In genomic region chr1:15584489-15585363, GRCh38 we compare ENCODE assay signal across 8 cellular contexts. TPM values are rescaled to one million over a fixed set of nuclear protein-coding genes. Genes with fewer than 3 reads are reported as not detected.
DNase-seq lines count a peak whose midpoint lies in the region; ATAC-seq and TF ChIP-seq lines count a peak whose summit lies in the region.

AGMAT (minus strand) TSS chr1:15585051; CDS start chr1:15584967, 84 bp downstream.

- TF ChIP-seq POLR2A in NB4 (IDR thresholded peaks at IDR 0.05; ENCODE audit: extremely low read depth, insufficient read length), result no peak
- TF ChIP-seq POLR2A in esophagus squamous epithelium (IDR thresholded peaks at IDR 0.05), result no peak
- no peak for TF ChIP-seq POLR2A in upper lobe of left lung (IDR thresholded peaks at IDR 0.05)

- H3K18ac ChIP-seq in neuronal stem cell (ENCODE audit: low read length), result peak within 1 kb of the TSS; percentile 95

- no peak for TF ChIP-seq EP300 in upper lobe of left lung (IDR thresholded peaks at IDR 0.05)

- 6% methylated on average over 8 of the region's 68 CpGs; no CpG with 5 or more reads in 1 of the 2 donors for WGBS in esophagus squamous epithelium, 2 donors
- no CpG with 5 or more reads among the region's 68 CpGs for WGBS in neuronal stem cell (ENCODE audit: extremely low coverage in 2 of 2, insufficient read length in 2 of 2, insufficient replicate concordance in 1 of 2), 2 donors
- WGBS in upper lobe of left lung, 2 donors, result 2 to 7% methylated on average over 14 to 19 of the region's 68 CpGs

- POLR2A ChIA-PET in BJ (lab: Charles Lee), result no interaction called here

- H4K91ac ChIP-seq in neuronal stem cell (ENCODE audit: low read depth, low read length, poor library complexity), result peak within 1 kb of the TSS; percentile 38

- H2BK120ac ChIP-seq in neuronal stem cell (ENCODE audit: low read depth, low read length), result peak within 1 kb of the TSS; percentile 61

- DNase-seq in BJ (ENCODE audit: low read depth), result no peak
- DNase-seq in NB4 (ENCODE audit: low read depth), result peak; percentile 79
- DNase-seq in activated T-cell treated with anti-CD3 and anti-CD28 coated beads for 1 hour (ENCODE audit: low read depth), result peak; percentile 35
- no peak for DNase-seq in esophagus squamous epithelium (lab: John Stamatoyannopoulos, UW)
- DNase-seq in neuronal stem cell (ENCODE audit: low spot score), result no peak
- DNase-seq in upper lobe of left lung, result peak in 1 of 2 donors; percentile 90
- DNase-seq in NCI-H1436 (lab: John Stamatoyannopoulos, UW), result no peak

- peak; percentile 73 for ATAC-seq in GM19372 (IDR thresholded peaks at IDR 0.05; ENCODE audit: low read depth, unreplicated experiment)
- peak; percentile 19 to 83 for ATAC-seq in upper lobe of left lung (ENCODE audit: low FRiP score in 2 of 2)

- H3K9me3 ChIP-seq in esophagus squamous epithelium (no peaks in the 10 kb centered on the region), neuronal stem cell (replicated peaks in 1 of 2; ENCODE audit: control insufficient read depth in 2 of 2, insufficient read depth in 1 of 2, low read depth in 1 of 2, low read length in 2 of 2) (no peaks in the 10 kb centered on the region), upper lobe of left lung (no peaks in the 10 kb centered on the region)

- no peak within 1 kb of the TSS for H2BK12ac ChIP-seq in neuronal stem cell (ENCODE audit: low read length)

- H3K27me3 ChIP-seq in BJ (ENCODE audit: control insufficient read depth, insufficient read depth, low read length) (no peaks in the 10 kb centered on the region), esophagus squamous epithelium (peaks cover 0 to 23% (median 0%) of the 10 kb centered on the region in 4 donors), neuronal stem cell (ENCODE audit: control insufficient read depth in 3 of 3, insufficient read depth in 3 of 3, low read depth in 1 of 3, low read length in 3 of 3) (peaks cover 0 to 10% (median 0%) of the 10 kb centered on the region in 3 experiments), upper lobe of left lung (no peaks in the 10 kb centered on the region)

- peak within 1 kb of the TSS; percentile 85 for H2BK15ac ChIP-seq in neuronal stem cell (ENCODE audit: low read length)

- H2AFZ ChIP-seq in neuronal stem cell (ENCODE audit: low read length), result peak within 1 kb of the TSS; percentile 94

- H3K4me2 ChIP-seq in neuronal stem cell (ENCODE audit: insufficient read depth, low read length, poor library complexity, severe bottlenecking), result peak within 1 kb of the TSS; percentile 80

- no peak within 1 kb of the TSS for H2AK5ac ChIP-seq in neuronal stem cell (ENCODE audit: low read depth, low read length)

- no peak within 1 kb of the TSS for H4K8ac ChIP-seq in neuronal stem cell (ENCODE audit: low read depth, low read length)

- no peak within 1 kb of the TSS for H3K4ac ChIP-seq in neuronal stem cell (ENCODE audit: low read length)

- H3K4me1 ChIP-seq in esophagus squamous epithelium (peaks cover 4 to 21% (median 10%) of the 10 kb centered on the region in 3 donors), neuronal stem cell (ENCODE audit: control insufficient read depth in 2 of 2, insufficient read depth in 1 of 2, low read depth in 1 of 2, low read length in 2 of 2) (peaks cover 2 to 3% of the 10 kb centered on the region in 2 donors), upper lobe of left lung (peaks cover 7 to 16% (median 12%) of the 10 kb centered on the region in 4 donors)

- H3K23ac ChIP-seq in neuronal stem cell (ENCODE audit: low read depth, low read length, poor library complexity), result peak within 1 kb of the TSS; percentile 3

- TF ChIP-seq CTCF in BJ (IDR thresholded peaks at IDR 0.05; ENCODE audit: insufficient read depth, low read depth, low read length) (peak; percentile 49), NB4 (IDR thresholded peaks at IDR 0.05; ENCODE audit: low read depth, low read length) (peak; percentile 36), esophagus squamous epithelium (IDR thresholded peaks at IDR 0.05) (peak in 3 of 6 experiments; percentile 16 to 36 (median 17)), upper lobe of left lung (IDR thresholded peaks at IDR 0.05) (peak in 2 of 6 experiments; percentile 14 to 37)

- peak within 1 kb of the TSS; percentile 40 for H3K4me3 ChIP-seq in BJ (ENCODE audit: low read depth, low read length)
- H3K4me3 ChIP-seq in NB4 (ENCODE audit: low read depth, low read length), result peak within 1 kb of the TSS; percentile 43
- peak within 1 kb of the TSS; percentile 43 to 68 (median 51) for H3K4me3 ChIP-seq in esophagus squamous epithelium
- peak within 1 kb of the TSS; percentile 38 to 79 for H3K4me3 ChIP-seq in neuronal stem cell (ENCODE audit: low read length in 2 of 2)
- peak within 1 kb of the TSS; percentile 1 to 52 (median 44) for H3K4me3 ChIP-seq in upper lobe of left lung

- H2BK5ac ChIP-seq in neuronal stem cell (ENCODE audit: low read length), result no peak within 1 kb of the TSS

- intact Hi-C loops in esophagus squamous epithelium (cut with DNase I), result no loop called here

- peak within 1 kb of the TSS; percentile 94 for H3K14ac ChIP-seq in neuronal stem cell (ENCODE audit: low read length)

- H3K27ac ChIP-seq in esophagus squamous epithelium (peak within 1 kb of the TSS in 3 of 4 donors; percentile 2 to 60 (median 13)), neuronal stem cell (replicated peaks; ENCODE audit: low read length) (no peak within 1 kb of the TSS), upper lobe of left lung (peak within 1 kb of the TSS in 1 of 4 donors; percentile 28)

- H3K36me3 ChIP-seq in BJ (ENCODE audit: control insufficient read depth, insufficient read depth, low read length) (no peaks in the 10 kb centered on the region), esophagus squamous epithelium (no peaks in the 10 kb centered on the region), neuronal stem cell (replicated peaks in 1 of 2; ENCODE audit: control insufficient read depth in 2 of 2, insufficient read depth in 2 of 2, low read length in 2 of 2) (no peaks in the 10 kb centered on the region), upper lobe of left lung (no peaks in the 10 kb centered on the region)

- H3K79me1 ChIP-seq in neuronal stem cell (ENCODE audit: low read depth, low read length), result no peaks in the 10 kb centered on the region

- H3K9ac ChIP-seq in neuronal stem cell (ENCODE audit: low read depth, low read length, poor library complexity), result peak within 1 kb of the TSS; percentile 30

- CTCF ChIA-PET in BJ (lab: Yijun Ruan, JAX), result interaction anchor here (0.7 to 1.6 kb wide), 2 partner anchors 11 to 12 kb away, joined by 3 to 4 read pairs; no protein-coding TSS in a partner anchor

RNA-seq across cellular contexts. Expression of gene AGMAT, which starts in this region (rescaled TPM):
- 1.1 and 1.2 TPM in 2 replicates for polyA plus RNA-seq in BJ (2011; rRNA removed)
- polyA minus RNA-seq in BJ (2011; rRNA and poly(A)+ RNA removed), result 0.87 and 1.5 TPM in 2 replicates
- 1 to 10 TPM in 1 of 4 donors, under 1 TPM in 3; 0.27 to 1.7 (median 0.59) TPM for total RNA-seq in esophagus squamous epithelium
- polyA plus RNA-seq in neuronal stem cell (2013, experiment 1 of 2), result 0.40 TPM
- 0.33 TPM for polyA plus RNA-seq in neuronal stem cell (2013, experiment 2 of 2)
- total RNA-seq in upper lobe of left lung, result under 1 TPM in 2 of 6 donors, not detected in 4; 0.13 to 0.29 TPM

Comparison
In these comparisons a context has a peak if more than half of its experiments do, and no peak if none do; other contexts are left out.
1. Peak in ATAC-seq and H3K4me3 ChIP-seq in upper lobe of left lung; RNA of the gene not detected or under 1 TPM.
2. DNase-seq: peak in NB4 (single experiment) and activated T-cell treated with anti-CD3 and anti-CD28 coated beads for 1 hour (single experiment); none in BJ (single experiment), esophagus squamous epithelium (single experiment), neuronal stem cell (single experiment) and NCI-H1436 (single experiment).
3. Peak in every context shown above with its lines, with median percentiles within 50 percentile points of each other: H3K4me3 ChIP-seq.